15 cellular contexts compared by ENCODE assay signal in the genomic region with DNA sequence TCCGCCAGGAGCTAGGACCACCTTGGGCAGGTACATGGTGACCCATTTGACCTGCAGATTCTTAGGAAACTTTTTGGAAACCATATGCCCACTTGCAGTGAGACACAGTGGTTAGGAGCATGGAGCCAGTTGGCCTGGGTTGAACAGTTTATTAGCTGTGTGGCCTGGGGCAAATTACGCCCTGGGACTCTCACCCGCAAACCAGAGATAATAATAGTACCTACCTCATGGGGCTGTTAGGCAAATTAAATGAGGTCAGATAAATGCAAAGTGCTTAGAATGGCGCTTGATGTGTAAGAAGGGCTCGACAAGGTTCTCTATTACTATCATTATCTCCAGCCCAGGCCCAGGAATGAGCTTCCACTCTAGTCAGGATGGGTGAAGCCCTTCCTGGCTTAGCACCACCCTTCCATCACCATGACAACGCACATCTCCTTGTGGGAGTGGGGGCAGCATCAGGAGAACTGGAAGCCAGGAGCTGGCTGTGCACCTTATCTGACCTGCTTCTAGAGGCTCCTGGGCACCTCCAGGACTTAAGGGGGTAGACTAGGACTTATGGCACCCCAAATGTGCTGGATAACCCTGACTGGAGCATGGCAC. TPM values are rescaled to one million over a fixed set of nuclear protein-coding genes. Genes with fewer than 3 reads are reported as not detected.
DNase-seq lines count a peak whose midpoint lies in the region; ATAC-seq, FAIRE-seq and TF ChIP-seq lines count a peak whose summit lies in the region.
"Had no signal": no experiment of that assay in that cellular context is flagged by ENCODE, and none has a peak within 500 bp of the region (broad histone marks: within the 10 kb centered on the region; RNA-seq: fewer than 3 reads in every experiment).

No MANE protein-coding gene starts in this region.

- H3K4me3 ChIP-seq in GM12875 (ENCODE audit: low read depth, low read length) (peak overlapping the region; percentile 6), endodermal cell (ENCODE audit: low read length) (no peak overlapping the region)
- H3K4me3 ChIP-seq: cardiac muscle cell, left lung had no signal

- no peaks in the 10 kb centered on the region for H3K4me1 ChIP-seq in endodermal cell (ENCODE audit: control insufficient read depth, insufficient read depth, low read length)

- peaks cover 32% of the 10 kb centered on the region for H3K27me3 Mint-ChIP-seq in endodermal cell (ENCODE audit: insufficient read depth)

- no peak overlapping the region for H3K27ac Mint-ChIP-seq in endodermal cell
- H3K27ac Mint-ChIP-seq: CD4-positive, alpha-beta T cell; T-helper 1 cell treated with Interleukin-12 subunit alpha and Interleukin-12 subunit beta and Interleukin-4 antibody, amounts not matched to agents 30 μg/mL and 1 μg/mL, for 36 hours had no signal

- H3K36me3 Mint-ChIP-seq in endodermal cell (ENCODE audit: low read depth) = no peaks in the 10 kb centered on the region

- H3K9ac ChIP-seq in endodermal cell (ENCODE audit: extremely low read depth, low read length, poor library complexity, severe bottlenecking) = no peak overlapping the region

- H3K4me3 Mint-ChIP-seq in endodermal cell = no peak overlapping the region
- H3K4me3 Mint-ChIP-seq: CD4-positive, alpha-beta T cell; T-helper 1 cell treated with Interleukin-12 subunit alpha and Interleukin-12 subunit beta and Interleukin-4 antibody, amounts not matched to agents 30 μg/mL and 1 μg/mL, for 36 hours had no signal

- H3K4me1 Mint-ChIP-seq in endodermal cell = peaks cover 2% of the 10 kb centered on the region

- TF ChIP-seq CTCF in GM12875 (IDR thresholded peaks at IDR 0.05; ENCODE audit: borderline replicate concordance, insufficient read depth, low read depth, low read length) (no peak), endodermal cell (conservative IDR thresholded peaks at IDR 0.05) (no peak), D721Med (IDR thresholded peaks at IDR 0.05; ENCODE audit: insufficient read depth, missing control alignments) (no peak)

- FAIRE-seq in D721Med (lab: Jason Lieb, UNC) = no peak

- 94 to 96% methylated on average over 3 to 6 of the region's 6 CpGs for WGBS in endodermal cell (ENCODE audit: insufficient coverage in 1 of 2, insufficient read length in 1 of 2), 2 experiments

- H3K27ac ChIP-seq in endodermal cell (ENCODE audit: low read depth, low read length) = no peak overlapping the region
- H3K27ac ChIP-seq: cardiac muscle cell, left lung had no signal

- peaks cover 24% of the 10 kb centered on the region for H3K27me3 ChIP-seq in endodermal cell (ENCODE audit: control insufficient read depth, insufficient read depth, low read length, poor library complexity, severe bottlenecking)

- DNase-seq in endodermal cell = peak; percentile 53
- DNase-seq in D721Med (ENCODE audit: insufficient read length, low spot score) = no peak
- DNase-seq in HCEC 1CT = no peak
- DNase-seq in DMS79 treated with DMSO at 0.1 percent for 48 hours (lab: John Stamatoyannopoulos, UW) = no peak
- DNase-seq: CD4-positive, alpha-beta T cell; left lung; NCI-H524 had no signal

- H3K9me3 Mint-ChIP-seq in endodermal cell = no peaks in the 10 kb centered on the region
- H3K9me3 Mint-ChIP-seq: CD4-positive, alpha-beta T cell; T-helper 1 cell treated with Interleukin-12 subunit alpha and Interleukin-12 subunit beta and Interleukin-4 antibody, amounts not matched to agents 30 μg/mL and 1 μg/mL, for 36 hours had no signal

- ATAC-seq in GM21390 (IDR thresholded peaks at IDR 0.05; ENCODE audit: unreplicated experiment) (peak; percentile 80), HG03432 (IDR thresholded peaks at IDR 0.05; ENCODE audit: unreplicated experiment) (peak; percentile 48), GM18873 (IDR thresholded peaks at IDR 0.05; ENCODE audit: low FRiP score, unreplicated experiment) (no peak)
- ATAC-seq: left lung had no signal

- H3K9me3 ChIP-seq in endodermal cell (ENCODE audit: control insufficient read depth, low read length) = no peaks in the 10 kb centered on the region
- H3K9me3 ChIP-seq: left lung had no signal

- no peaks in the 10 kb centered on the region for H3K36me3 ChIP-seq in endodermal cell (ENCODE audit: control insufficient read depth, insufficient read depth, low read length)
- H3K36me3 ChIP-seq: cardiac muscle cell, left lung had no signal

RNA-seq across cellular contexts. Expression of gene SYT12, which starts 5.1 kb away (rescaled TPM):
- 1 to 10 TPM in 1 of 2 donors, under 1 TPM in 1; 0.91 to 1.1 TPM for total RNA-seq in endodermal cell
- 0.39 TPM for polyA plus RNA-seq in endodermal cell (2013, experiment 1 of 2)
- 0.33 TPM for polyA plus RNA-seq in endodermal cell (2013, experiment 2 of 2)
- total RNA-seq: CD4-positive, alpha-beta T cell; pulmonary artery endothelial cell had no signal
- polyA plus RNA-seq: cardiac muscle cell had no signal

RNA-seq across cellular contexts. Expression of gene RHOD, which starts 28.6 kb away (rescaled TPM):
- total RNA-seq in endodermal cell = 10 to 100 TPM; 17.1 to 18.1 TPM
- polyA plus RNA-seq in endodermal cell (2013, experiment 1 of 2) = 7.7 TPM
- 7.7 TPM for polyA plus RNA-seq in endodermal cell (2013, experiment 2 of 2)
- total RNA-seq: CD4-positive, alpha-beta T cell had no signal

RNA-seq across cellular contexts. Expression of gene C11orf86, which starts 52.9 kb away (rescaled TPM):
- total RNA-seq in endodermal cell = not detected
- polyA plus RNA-seq in endodermal cell (2013, experiment 1 of 2) = not detected
- polyA plus RNA-seq in endodermal cell (2013, experiment 2 of 2) = not detected
- total RNA-seq: cardiac muscle cell; CD4-positive, alpha-beta T cell; left lung; pulmonary artery endothelial cell; ureter had no signal
- polyA plus RNA-seq: cardiac muscle cell had no signal
